In the genomic region with DNA sequence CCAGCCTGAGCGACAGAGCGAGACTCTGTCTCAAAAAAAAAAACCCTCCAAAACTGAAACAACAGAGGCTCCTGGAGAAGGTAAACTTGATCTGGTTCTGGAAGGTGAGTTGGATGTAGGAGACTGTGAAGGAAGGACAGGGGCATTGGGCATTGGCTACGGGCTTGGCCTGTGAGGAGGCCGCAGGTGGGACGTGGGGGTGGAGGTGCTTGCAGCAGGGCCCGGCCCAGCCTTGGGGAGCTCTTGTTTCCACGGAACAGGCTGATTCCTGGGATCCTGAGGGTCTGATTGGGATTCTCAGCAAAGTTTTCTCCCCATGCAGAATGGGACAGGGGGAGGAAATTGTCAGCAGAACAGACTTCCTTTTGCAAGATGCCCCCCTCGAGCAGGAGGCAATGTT, we compare ENCODE assay signal across 1 cellular context.
TF ChIP-seq lines count a peak whose summit lies in the region.

No MANE protein-coding gene starts in this region.

TF ChIP-seq in H1, 55 proteins besides CTCF, POLR2A, EP300 and RAD21:
- no peak for TF ChIP-seq NRF1 (IDR thresholded peaks at IDR 0.05; ENCODE audit: low read depth, low read length)
